In the genomic region with DNA sequence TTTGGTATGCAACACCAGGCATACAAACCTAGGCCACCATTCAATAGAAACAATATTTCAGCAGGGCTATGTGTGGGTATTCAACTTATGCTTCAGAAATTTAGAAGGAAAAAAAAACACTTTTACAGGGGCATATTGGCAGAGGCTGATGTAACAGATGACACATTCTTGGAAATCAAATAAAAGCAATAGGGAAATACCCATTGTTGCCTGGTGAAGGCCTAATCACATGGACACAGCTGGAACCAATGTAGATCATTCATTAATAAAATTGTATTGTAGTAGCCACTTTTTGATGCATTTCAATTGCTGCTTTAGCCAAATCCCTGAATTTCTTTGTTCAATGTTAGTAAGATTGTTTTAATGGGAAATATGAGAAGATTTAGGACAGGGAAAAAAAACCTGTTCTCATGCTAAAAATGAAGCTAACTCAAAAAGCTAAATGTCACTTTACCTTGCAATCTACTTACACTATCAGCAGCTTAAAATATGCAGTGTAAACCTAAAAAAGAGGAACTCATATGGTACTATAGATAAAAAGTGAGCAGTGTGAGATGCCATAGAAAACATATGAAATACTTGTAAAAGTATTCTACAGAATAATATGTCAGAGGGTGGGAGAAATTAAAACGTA, we compare ENCODE assay signal across 11 cellular contexts.
DNase-seq lines count a peak whose midpoint lies in the region; ATAC-seq, FAIRE-seq and TF ChIP-seq lines count a peak whose summit lies in the region.
"Had no signal": no experiment of that assay in that cellular context is flagged by ENCODE, and none has a peak within 500 bp of the region (broad histone marks: within the 10 kb centered on the region; RNA-seq: fewer than 3 reads in every experiment).

No MANE protein-coding gene starts in this region.

- H3K9me3 Mint-ChIP-seq in Calu3 (ENCODE audit: low read depth, unreplicated experiment): no peaks in the 10 kb centered on the region
- H3K9me3 Mint-ChIP-seq in T-helper 1 cell treated with Interleukin-12 subunit alpha and Interleukin-12 subunit beta and Interleukin-4 antibody, amounts not matched to agents 30 μg/mL and 1 μg/mL, for 36 hours: no peaks in the 10 kb centered on the region

- no peak overlapping the region for H3K4me3 Mint-ChIP-seq in Calu3 (ENCODE audit: low read depth, unreplicated experiment)
- peak overlapping the region; percentile 8 for H3K4me3 Mint-ChIP-seq in T-helper 1 cell treated with Interleukin-12 subunit alpha and Interleukin-12 subunit beta and Interleukin-4 antibody, amounts not matched to agents 30 μg/mL and 1 μg/mL, for 36 hours

- peak; percentile 61 for ATAC-seq in foreskin keratinocyte
- no peak for ATAC-seq in HG03439 (IDR thresholded peaks at IDR 0.05; ENCODE audit: unreplicated experiment)
- ATAC-seq: right cardiac atrium had no signal

- H3K36me3 Mint-ChIP-seq in Calu3 (ENCODE audit: insufficient read depth, unreplicated experiment): no peaks in the 10 kb centered on the region
- H3K36me3 Mint-ChIP-seq in T-helper 1 cell treated with Interleukin-12 subunit alpha and Interleukin-12 subunit beta and Interleukin-4 antibody, amounts not matched to agents 30 μg/mL and 1 μg/mL, for 36 hours (ENCODE audit: low read depth): peaks cover 3% of the 10 kb centered on the region

- peaks cover 6% of the 10 kb centered on the region for H3K4me1 Mint-ChIP-seq in Calu3 (ENCODE audit: low read depth, unreplicated experiment)
- H3K4me1 Mint-ChIP-seq in T-helper 1 cell treated with Interleukin-12 subunit alpha and Interleukin-12 subunit beta and Interleukin-4 antibody, amounts not matched to agents 30 μg/mL and 1 μg/mL, for 36 hours (ENCODE audit: low read depth): peaks cover 45% of the 10 kb centered on the region

- TF ChIP-seq CTCF in Calu3 (IDR thresholded peaks at IDR 0.05; ENCODE audit: unreplicated experiment) (no peak), foreskin keratinocyte (conservative IDR thresholded peaks at IDR 0.05) (no peak)

- no peaks in the 10 kb centered on the region for H3K27me3 ChIP-seq in foreskin keratinocyte

- intact Hi-C loops in Calu3 (cut with micrococcal nuclease; ENCODE audit: unreplicated experiment): no loop called here

- no TSS peak for BruUV-seq in Calu3 (replicated peaks; lab: Mats Ljungman, UMichigan)

- no peaks in the 10 kb centered on the region for H3K27me3 Mint-ChIP-seq in Calu3 (ENCODE audit: unreplicated experiment)
- H3K27me3 Mint-ChIP-seq in T-helper 1 cell treated with Interleukin-12 subunit alpha and Interleukin-12 subunit beta and Interleukin-4 antibody, amounts not matched to agents 30 μg/mL and 1 μg/mL, for 36 hours (ENCODE audit: low read depth): no peaks in the 10 kb centered on the region

- DNase-seq in Calu3: no peak
- DNase-seq in HS-27A (ENCODE audit: low read depth): peak; percentile 2
- DNase-seq in foreskin keratinocyte: peak; percentile 4 to 26
- no peak for DNase-seq in germinal center (ENCODE audit: low spot score)
- DNase-seq in SK-N-DZ (ENCODE audit: low spot score): no peak
- DNase-seq in HTR-8/SVneo (ENCODE audit: insufficient read length, low spot score): no peak
- DNase-seq: DND-41, NCI-H1105, right cardiac atrium had no signal

- no peak for FAIRE-seq in HTR-8/SVneo (lab: Jason Lieb, UNC)

- CTCF ChIA-PET in Calu3 (lab: Charles Lee): no interaction called here

- H3K4me1 ChIP-seq in foreskin keratinocyte: no peaks in the 10 kb centered on the region

- H3K27ac Mint-ChIP-seq in Calu3 (ENCODE audit: unreplicated experiment): peak overlapping the region; percentile 75
- H3K27ac Mint-ChIP-seq in T-helper 1 cell treated with Interleukin-12 subunit alpha and Interleukin-12 subunit beta and Interleukin-4 antibody, amounts not matched to agents 30 μg/mL and 1 μg/mL, for 36 hours: no peak overlapping the region

- no peak overlapping the region for H3K27ac ChIP-seq in foreskin keratinocyte

Comparison
In these comparisons a context has a peak if more than half of its experiments do, and no peak if none do; other contexts are left out.
1. DNase-seq: peak in HS-27A (single experiment) and foreskin keratinocyte (2 of 2); none in Calu3 (single experiment), germinal center (single experiment), SK-N-DZ (single experiment) and HTR-8/SVneo (single experiment).